Comparison of ENCODE assay signal across 12 cellular contexts in the genomic region with DNA sequence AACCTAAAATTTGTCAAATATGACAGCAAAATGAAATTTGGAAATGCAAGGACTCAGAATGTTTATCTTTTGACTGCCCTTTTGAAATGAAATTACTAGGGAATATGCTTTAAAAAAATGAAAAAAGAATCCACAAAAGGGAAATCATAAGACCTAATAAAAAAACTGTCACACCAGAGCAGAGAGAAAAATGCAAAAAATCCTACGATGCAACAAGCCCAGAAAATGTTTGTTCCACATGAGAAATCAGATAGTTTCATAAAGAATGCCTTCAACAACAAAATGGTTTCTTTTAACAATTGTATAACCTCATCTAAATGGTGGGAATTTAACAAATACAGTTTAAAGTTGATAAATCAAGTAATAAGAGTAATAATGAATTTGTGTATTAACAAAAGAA. TPM values are rescaled to one million over a fixed set of nuclear protein-coding genes. Genes with fewer than 3 reads are reported as not detected.
DNase-seq lines count a peak whose midpoint lies in the region; ATAC-seq and TF ChIP-seq lines count a peak whose summit lies in the region.
"Had no signal": no experiment of that assay in that cellular context is flagged by ENCODE, and none has a peak within 500 bp of the region (broad histone marks: within the 10 kb centered on the region; RNA-seq: fewer than 3 reads in every experiment).

No MANE protein-coding gene starts in this region.

- peaks cover 50% of the 10 kb centered on the region for H3K4me1 Mint-ChIP-seq in activated CD8-positive, alpha-beta T cell treated with anti-CD3 and anti-CD28 coated beads for 36 hours (ENCODE audit: low read depth)

- peaks cover 3% of the 10 kb centered on the region for H3K36me3 Mint-ChIP-seq in activated CD8-positive, alpha-beta T cell treated with anti-CD3 and anti-CD28 coated beads for 36 hours (ENCODE audit: low read depth)

- DNase-seq in AG20443 (ENCODE audit: low spot score) (peak; percentile 14), epithelial cell of prostate (ENCODE audit: low read depth, low spot score) (no peak), renal cortical epithelial cell (ENCODE audit: low read depth) (peak; percentile 9), cortex of kidney (lab: John Stamatoyannopoulos, UW) (no peak), HCEC 1CT (no peak)
- DNase-seq in activated CD8-positive, alpha-beta T cell treated with anti-CD3 and anti-CD28 coated beads for 36 hours = no peak
- DNase-seq: anterior cingulate cortex, NCI-H1092 treated with DMSO at 0.1 percent for 48 hours, NCI-H748 treated with DMSO at 0.1 percent for 48 hours had no signal

- no peak overlapping the region for H3K27ac Mint-ChIP-seq in activated CD8-positive, alpha-beta T cell treated with anti-CD3 and anti-CD28 coated beads for 36 hours
- H3K27ac Mint-ChIP-seq: activated T-helper 2 cell treated with anti-CD3 and anti-CD28 coated beads, Interferon-gamma antibody, Interleukin-2, Interleukin-4, amounts not matched to agents 10 μg/mL and 5 μg/mL and 100 μg/mL, durations not matched to agents 14 hours and 24 hours and 36 hours had no signal

- H3K36me3 ChIP-seq in KOPT-K1 (ENCODE audit: insufficient read depth, low read length) = peaks cover 60% of the 10 kb centered on the region

- no peak overlapping the region for H3K4me3 Mint-ChIP-seq in activated CD8-positive, alpha-beta T cell treated with anti-CD3 and anti-CD28 coated beads for 36 hours

- intact Hi-C loops in activated CD8-positive, alpha-beta T cell treated with anti-CD3 and anti-CD28 coated beads for 36 hours (cut with micrococcal nuclease) = loop anchor here (10.0 kb wide), 2 partner anchors 90 to 170 kb away; a partner anchor contains a TSS

- no peak for TF ChIP-seq CTCF in activated CD8-positive, alpha-beta T cell treated with anti-CD3 and anti-CD28 coated beads for 36 hours (IDR thresholded peaks at IDR 0.05)

- H3K27ac ChIP-seq in KOPT-K1 (ENCODE audit: low read depth, low read length, poor library complexity, severe bottlenecking) (peak overlapping the region; percentile 91), epithelial cell of prostate (peak overlapping the region; percentile 90)

- H3K9me3 ChIP-seq in KOPT-K1 (ENCODE audit: insufficient read depth, low read length, poor library complexity, severe bottlenecking) = no peaks in the 10 kb centered on the region

- POLR2A ChIA-PET in activated CD8-positive, alpha-beta T cell treated with anti-CD3 and anti-CD28 coated beads for 36 hours (lab: Charles Lee) = no interaction called here

- ATAC-seq in GM18511 (IDR thresholded peaks at IDR 0.05; ENCODE audit: unreplicated experiment) = no peak
- no peak for ATAC-seq in activated CD8-positive, alpha-beta T cell treated with anti-CD3 and anti-CD28 coated beads for 36 hours

- H3K27me3 Mint-ChIP-seq in activated CD8-positive, alpha-beta T cell treated with anti-CD3 and anti-CD28 coated beads for 36 hours = no peaks in the 10 kb centered on the region

- CTCF ChIA-PET in activated CD8-positive, alpha-beta T cell treated with anti-CD3 and anti-CD28 coated beads for 36 hours (lab: Charles Lee) = no interaction called here

- H3K9me3 Mint-ChIP-seq in activated CD8-positive, alpha-beta T cell treated with anti-CD3 and anti-CD28 coated beads for 36 hours = no peaks in the 10 kb centered on the region
- H3K9me3 Mint-ChIP-seq: activated T-helper 2 cell treated with anti-CD3 and anti-CD28 coated beads, Interferon-gamma antibody, Interleukin-2, Interleukin-4, amounts not matched to agents 10 μg/mL and 5 μg/mL and 100 μg/mL, durations not matched to agents 14 hours and 24 hours and 36 hours had no signal

RNA-seq across cellular contexts. Expression of a gene that starts 8.0 kb away (rescaled TPM):
- 6.9 and 14.2 TPM in 2 replicates for total RNA-seq in renal cortical epithelial cell
- total RNA-seq in activated CD8-positive, alpha-beta T cell treated with anti-CD3 and anti-CD28 coated beads for 36 hours = 1 to 10 TPM; 5.2 to 6.4 TPM

Comparison
In these comparisons a context has a peak if more than half of its experiments do, and no peak if none do; other contexts are left out.
1. DNase-seq: peak in AG20443 (single experiment) and renal cortical epithelial cell (single experiment); none in epithelial cell of prostate (single experiment), cortex of kidney (single experiment), activated CD8-positive, alpha-beta T cell treated with anti-CD3 and anti-CD28 coated beads for 36 hours (single experiment) and HCEC 1CT (single experiment).